Comparison of ENCODE assay signal across 9 cellular contexts in the genomic region with DNA sequence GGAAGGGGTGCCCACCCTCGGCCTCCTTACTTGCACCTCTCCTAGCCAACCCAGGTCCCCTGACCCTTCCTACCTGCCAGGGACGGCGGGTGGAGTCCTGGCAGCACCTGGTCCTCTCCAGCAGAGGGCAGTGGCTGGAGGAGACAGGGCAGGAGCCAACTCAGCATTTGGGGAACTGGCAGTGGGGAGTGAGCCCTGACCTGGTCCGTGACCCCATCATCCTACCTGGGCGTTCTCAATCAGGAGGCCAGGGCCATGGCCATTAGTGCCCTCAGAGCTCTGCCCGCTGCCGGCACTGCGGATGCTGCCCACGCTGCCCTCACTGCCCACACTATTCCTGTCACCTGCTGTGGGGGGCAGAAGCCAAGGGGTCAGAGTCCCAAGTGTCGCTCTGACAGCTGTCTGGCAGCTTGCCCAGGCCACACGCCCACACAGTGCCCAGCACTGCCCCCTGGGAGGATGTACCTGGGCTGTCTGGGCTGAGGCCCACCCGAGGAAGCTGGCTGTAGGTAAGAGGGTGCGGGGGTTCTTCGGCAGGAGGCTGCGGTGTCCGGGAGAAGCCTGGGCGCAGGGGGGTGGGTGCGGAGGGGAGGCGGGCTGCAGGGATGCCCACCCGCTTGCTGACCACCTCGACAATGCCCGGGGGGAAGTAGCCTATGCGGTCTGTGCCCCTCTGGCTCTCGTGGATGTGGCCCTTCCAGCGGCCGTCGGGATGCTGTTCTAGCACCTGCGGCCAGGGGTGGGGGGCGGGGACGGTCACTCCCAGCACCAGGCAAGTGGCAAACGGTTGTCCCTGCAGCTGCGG. TPM values are rescaled to one million over a fixed set of nuclear protein-coding genes. Genes with fewer than 3 reads are reported as not detected.
A peak's percentile ranks its signal among the peaks of the same experiment; 100 is the strongest.
DNase-seq lines count a peak whose midpoint lies in the region; ATAC-seq and TF ChIP-seq lines count a peak whose summit lies in the region.
"Had no signal": no experiment of that assay in that cellular context is flagged by ENCODE, and none has a peak within 500 bp of the region (broad histone marks: within the 10 kb centered on the region; RNA-seq: fewer than 3 reads in every experiment).

No MANE protein-coding gene starts in this region.

- no peaks in the 10 kb centered on the region for H3K4me1 ChIP-seq in endodermal cell (ENCODE audit: control insufficient read depth, insufficient read depth, low read length)
- H3K4me1 ChIP-seq in osteoblast (ENCODE audit: insufficient read depth, low read length): no peaks in the 10 kb centered on the region

- ATAC-seq in CD4-positive, alpha-beta T cell (ENCODE audit: poor library complexity): peak; percentile 63

- no peaks in the 10 kb centered on the region for H3K27me3 Mint-ChIP-seq in CD4-positive, alpha-beta T cell
- no peaks in the 10 kb centered on the region; the same call in 1 of the 2 replicates for H3K27me3 Mint-ChIP-seq in HFFc6 (ENCODE audit: insufficient read depth)
- H3K27me3 Mint-ChIP-seq in endodermal cell (ENCODE audit: insufficient read depth): no peaks in the 10 kb centered on the region

- H3K36me3 ChIP-seq in endodermal cell (ENCODE audit: control insufficient read depth, insufficient read depth, low read length) (peaks cover 21% of the 10 kb centered on the region), osteoblast (ENCODE audit: insufficient read depth, low read length) (peaks cover 9% of the 10 kb centered on the region)

- no peak overlapping the region for H3K9ac ChIP-seq in endodermal cell (ENCODE audit: extremely low read depth, low read length, poor library complexity, severe bottlenecking)

- no peak overlapping the region for H3K27ac ChIP-seq in CD4-positive, alpha-beta T cell (ENCODE audit: low read depth, low read length)
- H3K27ac ChIP-seq in VCaP (no peak overlapping the region), endodermal cell (ENCODE audit: low read depth, low read length) (no peak overlapping the region), osteoblast (ENCODE audit: low read depth, low read length) (no peak overlapping the region)

- H3K4me3 ChIP-seq in endodermal cell (ENCODE audit: low read length) (no peak overlapping the region), osteoblast (ENCODE audit: insufficient read depth, low read length) (no peak overlapping the region)

- H3K27me3 ChIP-seq in CD4-positive, alpha-beta T cell (ENCODE audit: control insufficient read depth, insufficient read depth, low read length): no peaks in the 10 kb centered on the region
- H3K27me3 ChIP-seq in endodermal cell (ENCODE audit: control insufficient read depth, insufficient read depth, low read length, poor library complexity, severe bottlenecking): no peaks in the 10 kb centered on the region
- no peaks in the 10 kb centered on the region for H3K27me3 ChIP-seq in osteoblast (ENCODE audit: insufficient read depth, low read length)

- no peak overlapping the region for H2AFZ ChIP-seq in osteoblast (ENCODE audit: low read length)

- H3K9me3 ChIP-seq in CD4-positive, alpha-beta T cell (ENCODE audit: control insufficient read depth, low read length): no peaks in the 10 kb centered on the region
- H3K9me3 ChIP-seq in endodermal cell (ENCODE audit: control insufficient read depth, low read length): no peaks in the 10 kb centered on the region
- H3K9me3 ChIP-seq in osteoblast (ENCODE audit: low read depth, low read length): no peaks in the 10 kb centered on the region

- WGBS in endodermal cell (ENCODE audit: insufficient coverage in 1 of 2, insufficient read length in 1 of 2), 2 experiments: 90 to 98% methylated on average over 8 to 32 of the region's 32 CpGs

- CTCF ChIA-PET in CD4-positive, alpha-beta T cell (lab: Charles Lee): no interaction called here

- peaks cover 19% of the 10 kb centered on the region for H4K20me1 ChIP-seq in osteoblast (ENCODE audit: insufficient read depth, low read length)

- H3K9me3 Mint-ChIP-seq in CD4-positive, alpha-beta T cell: no peaks in the 10 kb centered on the region
- H3K9me3 Mint-ChIP-seq in HFFc6 (no peaks in the 10 kb centered on the region), endodermal cell (no peaks in the 10 kb centered on the region)

- H3K4me2 ChIP-seq in osteoblast (ENCODE audit: insufficient read depth, low read length): no peak overlapping the region

- intact Hi-C loops in CD4-positive, alpha-beta T cell (cut with DNase I, micrococcal nuclease): no loop called here

- POLR2A ChIA-PET in CD4-positive, alpha-beta T cell (lab: Charles Lee): interaction anchor here (1.1 kb wide), 1 partner anchor 12 kb away, joined by 3 read pairs; a partner anchor contains a TSS

- no peak overlapping the region for H3K27ac Mint-ChIP-seq in CD4-positive, alpha-beta T cell
- no peak overlapping the region for H3K27ac Mint-ChIP-seq in HFFc6
- no peak overlapping the region for H3K27ac Mint-ChIP-seq in endodermal cell

- H3K36me3 Mint-ChIP-seq in CD4-positive, alpha-beta T cell (ENCODE audit: low read depth): no peaks in the 10 kb centered on the region
- H3K36me3 Mint-ChIP-seq in HFFc6 (ENCODE audit: low read depth) (no peaks in the 10 kb centered on the region), endodermal cell (ENCODE audit: low read depth) (peaks cover 13% of the 10 kb centered on the region)

- DNase-seq in CD4-positive, alpha-beta T cell: peak in 6 of 10 experiments; percentile 25 to 50 (median 30)
- no peak for DNase-seq in HFFc6
- DNase-seq in endodermal cell: peak; percentile 93
- peak; percentile 94 for DNase-seq in osteoblast (ENCODE audit: insufficient read length, low spot score, missing footprints)
- DNase-seq in DMS79 treated with DMSO at 0.1 percent for 48 hours (lab: John Stamatoyannopoulos, UW): no peak
- no peak for DNase-seq in NCI-H2227 (lab: John Stamatoyannopoulos, UW; ENCODE audit: unreplicated experiment)
- no peak for DNase-seq in SW 1271 (lab: John Stamatoyannopoulos, UW)

- peaks cover 2% of the 10 kb centered on the region for H3K79me2 ChIP-seq in osteoblast (ENCODE audit: insufficient read depth, low read length)

- peak; percentile 44 for TF ChIP-seq CTCF in CD4-positive, alpha-beta T cell (IDR thresholded peaks at IDR 0.05)
- TF ChIP-seq CTCF in HFFc6 (IDR thresholded peaks at IDR 0.05) (peak; percentile 71), VCaP (conservative IDR thresholded peaks at IDR 0.05) (peak; percentile 85), endodermal cell (conservative IDR thresholded peaks at IDR 0.05) (peak; percentile 82), osteoblast (IDR thresholded peaks at IDR 0.05; ENCODE audit: extremely low read depth, low read depth, low read length) (peak; percentile 54)

- no peaks in the 10 kb centered on the region for H3K4me1 Mint-ChIP-seq in CD4-positive, alpha-beta T cell (ENCODE audit: low read depth)
- H3K4me1 Mint-ChIP-seq in HFFc6 (ENCODE audit: low read depth) (peaks cover 7% of the 10 kb centered on the region; the same call in 1 of the 2 replicates), endodermal cell (no peaks in the 10 kb centered on the region)

- H3K4me3 Mint-ChIP-seq in CD4-positive, alpha-beta T cell: no peak overlapping the region
- H3K4me3 Mint-ChIP-seq in HFFc6 (no peak overlapping the region), endodermal cell (no peak overlapping the region)

RNA-seq across cellular contexts. Expression of a gene that starts 10.8 kb away (rescaled TPM):
- total RNA-seq in CD4-positive, alpha-beta T cell: under 1 TPM; 0.17 to 0.25 TPM
- 10 to 100 TPM; 17.5 to 25.3 (median 21.5) TPM for total RNA-seq in HFFc6 (2021; fragmentation: NEBNext Ultra II Directional; extraction: Animal tissue kit (Norgen Biotek cat#: 25700))
- total RNA-seq in endodermal cell (10 to 100 TPM; 26.4 to 31.0 TPM), osteoblast (8.7 and 10.3 TPM in 2 replicates)
- polyA plus RNA-seq in endodermal cell (2013, experiment 1 of 2): 14.9 TPM
- 11.8 TPM for polyA plus RNA-seq in endodermal cell (2013, experiment 2 of 2)

RNA-seq across cellular contexts. Expression of a gene that starts 11.8 kb away (rescaled TPM):
- total RNA-seq in CD4-positive, alpha-beta T cell: 10 to 100 TPM; 73.3 to 78.7 TPM
- 10 to 100 TPM in 2 of 6 experiments, 1 to 10 TPM in 4; 8.7 to 11.1 (median 9.4) TPM for total RNA-seq in HFFc6 (2021; fragmentation: NEBNext Ultra II Directional; extraction: Animal tissue kit (Norgen Biotek cat#: 25700))
- total RNA-seq in endodermal cell (10 to 100 TPM; 37.7 to 39.1 TPM), osteoblast (9.7 and 10.9 TPM in 2 replicates)
- 30.2 TPM for polyA plus RNA-seq in endodermal cell (2013, experiment 1 of 2)
- 32.7 TPM for polyA plus RNA-seq in endodermal cell (2013, experiment 2 of 2)

RNA-seq across cellular contexts. Expression of a gene that starts 20.9 kb away (rescaled TPM):
- total RNA-seq in CD4-positive, alpha-beta T cell: 10 to 100 TPM; 31.2 to 34.2 TPM
- under 1 TPM; 0.14 to 0.55 (median 0.46) TPM for total RNA-seq in HFFc6 (2021; fragmentation: NEBNext Ultra II Directional; extraction: Animal tissue kit (Norgen Biotek cat#: 25700))
- 100 to 1,000 TPM; 128 to 149 TPM for total RNA-seq in endodermal cell
- 20.2 TPM for polyA plus RNA-seq in endodermal cell (2013, experiment 1 of 2)
- 16.5 TPM for polyA plus RNA-seq in endodermal cell (2013, experiment 2 of 2)
- total RNA-seq in osteoblast: 0.36 and 0.59 TPM in 2 replicates
- total RNA-seq: HT1080 had no signal

RNA-seq across cellular contexts. Expression of a gene that starts 48.1 kb away (rescaled TPM):
- total RNA-seq in CD4-positive, alpha-beta T cell: 10 to 100 TPM; 52.8 to 57.3 TPM
- total RNA-seq in HFFc6 (2021; fragmentation: NEBNext Ultra II Directional; extraction: Animal tissue kit (Norgen Biotek cat#: 25700)): 10 to 100 TPM; 31.7 to 43.9 (median 41.2) TPM
- total RNA-seq in endodermal cell (100 to 1,000 TPM in 1 of 2 donors, 10 to 100 TPM in 1; 96.0 to 106 TPM), osteoblast (33.3 and 38.0 TPM in 2 replicates)
- polyA plus RNA-seq in endodermal cell (2013, experiment 1 of 2): 90.8 TPM
- polyA plus RNA-seq in endodermal cell (2013, experiment 2 of 2): 82.1 TPM

Comparison
In these comparisons a context has a peak if more than half of its experiments do, and no peak if none do; other contexts are left out.
1. DNase-seq: peak in CD4-positive, alpha-beta T cell (6 of 10), endodermal cell (single experiment) and osteoblast (single experiment); none in HFFc6 (single experiment), DMS79 treated with DMSO at 0.1 percent for 48 hours (single experiment), NCI-H2227 (single experiment) and SW 1271 (0 of 2).
2. RNA of a gene that starts 20.9 kb away (total RNA-seq): 128 to 149 TPM in endodermal cell and 31.2 to 34.2 TPM in CD4-positive, alpha-beta T cell; 0.14 to 0.55 TPM in HFFc6 and 0.36 to 0.59 TPM in osteoblast; every median in the first group is over 10 times any median in the second.
3. Peak in every context shown above with its lines, with median percentiles within 50 percentile points of each other: CTCF ChIP-seq.